Comparison of ENCODE assay signal across 1 cellular context in the genomic region with DNA sequence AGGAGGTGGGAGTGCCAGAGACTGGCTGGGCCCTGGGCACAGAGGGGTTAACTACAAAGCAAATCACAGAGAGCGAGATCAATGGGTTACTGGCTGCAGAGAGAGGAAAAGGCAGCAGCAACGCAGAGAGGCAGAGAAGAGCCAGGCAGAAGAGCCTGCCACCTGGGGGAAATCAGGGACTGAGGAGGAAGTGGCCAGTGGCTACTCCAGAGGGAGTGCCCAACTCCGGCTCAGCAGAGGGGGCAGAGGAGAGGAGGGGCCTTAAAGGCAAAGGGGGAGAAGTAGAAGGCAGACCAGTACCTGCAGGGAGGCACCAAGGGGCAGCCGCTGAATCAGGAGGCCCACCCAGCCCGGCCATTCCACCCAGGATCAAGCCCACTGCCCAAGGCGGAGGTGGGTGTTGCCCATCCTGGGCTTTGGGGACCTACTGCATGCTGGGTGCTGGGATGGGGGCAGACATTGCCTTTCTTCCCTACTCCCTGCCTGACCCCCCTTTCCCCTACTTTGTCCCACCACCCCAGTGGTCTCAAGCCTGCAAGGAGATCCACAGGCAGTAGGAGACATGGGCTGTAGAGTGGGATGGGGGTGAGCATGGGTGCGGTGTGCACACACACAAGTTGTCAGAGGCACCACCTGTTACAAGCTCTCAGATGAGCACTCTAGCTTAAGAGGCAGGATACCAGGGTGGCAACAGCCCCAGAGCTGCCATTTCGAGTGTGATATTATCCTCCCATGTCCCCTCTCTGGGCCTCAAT.
A peak's percentile ranks its signal among the peaks of the same experiment; 100 is the strongest.
TF ChIP-seq lines count a peak whose summit lies in the region.

No MANE protein-coding gene starts in this region.

TF ChIP-seq in K562, 482 proteins besides CTCF, POLR2A, EP300 and RAD21:
- TF ChIP-seq FOXA1 (IDR thresholded peaks at IDR 0.05; ENCODE audit: borderline replicate concordance) (no peak), TEAD1 (CRISPR knock-in tag; IDR thresholded peaks at IDR 0.05) (no peak), SRSF7 (optimal IDR thresholded peaks at IDR 0.05; ENCODE audit: low read depth, low read length) (no peak), SPI1 (IDR thresholded peaks at IDR 0.05; ENCODE audit: borderline replicate concordance, low read depth, low read length) (0 out of 2 replicates have a peak, but pooled peaks have one; percentile 20), HNRNPUL1 (IDR thresholded peaks at IDR 0.05; ENCODE audit: low read length) (no peak), SUPT5H (IDR thresholded peaks at IDR 0.05) (no peak), ELF1 (tag; IDR thresholded peaks at IDR 0.05) (no peak), ZFP30 (CRISPR knock-in tag; IDR thresholded peaks at IDR 0.05; ENCODE audit: borderline replicate concordance) (no peak)
